1 cellular context compared by ENCODE assay signal in the genomic region with DNA sequence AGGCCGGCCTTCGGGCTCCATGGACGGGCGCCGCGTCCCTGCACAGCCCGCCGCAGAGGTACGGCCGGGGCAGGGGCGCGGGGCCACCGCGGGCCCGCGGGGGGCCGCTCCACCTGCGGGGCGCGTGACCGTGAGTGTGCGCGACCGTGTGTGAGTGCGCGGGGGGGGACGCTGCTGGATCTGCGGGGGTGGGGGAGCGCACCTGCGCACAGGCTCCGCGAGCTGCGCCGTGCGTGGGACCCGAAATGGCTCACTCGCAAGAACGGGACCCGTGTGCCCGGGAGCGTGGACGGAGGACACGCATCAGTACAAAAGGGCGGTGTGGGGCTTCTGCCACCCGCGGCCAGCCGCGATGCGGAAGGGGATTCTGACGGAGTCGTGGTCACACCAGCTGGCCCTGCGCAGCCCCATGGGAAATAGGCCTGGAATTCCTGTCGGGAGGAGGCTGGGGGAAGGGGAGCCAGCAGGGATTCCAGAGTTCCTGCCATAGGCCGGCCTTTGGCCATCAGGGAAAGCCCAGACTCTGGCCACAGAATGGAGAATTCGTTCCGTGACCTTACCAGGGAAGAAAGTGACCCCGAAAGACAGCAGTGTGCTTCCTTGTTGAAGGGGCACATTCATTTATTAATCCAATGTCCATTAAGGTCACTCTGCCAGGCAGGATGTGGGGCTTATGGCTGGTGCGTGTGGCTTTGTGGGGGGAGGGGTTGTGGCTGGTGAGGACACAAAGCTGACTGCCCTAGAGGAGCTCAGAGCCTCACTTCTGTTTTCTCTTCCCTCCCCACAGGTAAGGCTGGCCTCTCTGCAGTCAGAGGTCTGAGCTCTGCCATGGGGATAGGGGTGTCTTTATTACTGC.
A peak's percentile ranks its signal among the peaks of the same experiment; 100 is the strongest.
TF ChIP-seq lines count a peak whose summit lies in the region.

No MANE protein-coding gene starts in this region.

TF ChIP-seq in K562, 482 proteins besides CTCF, POLR2A, EP300 and RAD21 (continued from another document):
- TF ChIP-seq, protein P1, sequence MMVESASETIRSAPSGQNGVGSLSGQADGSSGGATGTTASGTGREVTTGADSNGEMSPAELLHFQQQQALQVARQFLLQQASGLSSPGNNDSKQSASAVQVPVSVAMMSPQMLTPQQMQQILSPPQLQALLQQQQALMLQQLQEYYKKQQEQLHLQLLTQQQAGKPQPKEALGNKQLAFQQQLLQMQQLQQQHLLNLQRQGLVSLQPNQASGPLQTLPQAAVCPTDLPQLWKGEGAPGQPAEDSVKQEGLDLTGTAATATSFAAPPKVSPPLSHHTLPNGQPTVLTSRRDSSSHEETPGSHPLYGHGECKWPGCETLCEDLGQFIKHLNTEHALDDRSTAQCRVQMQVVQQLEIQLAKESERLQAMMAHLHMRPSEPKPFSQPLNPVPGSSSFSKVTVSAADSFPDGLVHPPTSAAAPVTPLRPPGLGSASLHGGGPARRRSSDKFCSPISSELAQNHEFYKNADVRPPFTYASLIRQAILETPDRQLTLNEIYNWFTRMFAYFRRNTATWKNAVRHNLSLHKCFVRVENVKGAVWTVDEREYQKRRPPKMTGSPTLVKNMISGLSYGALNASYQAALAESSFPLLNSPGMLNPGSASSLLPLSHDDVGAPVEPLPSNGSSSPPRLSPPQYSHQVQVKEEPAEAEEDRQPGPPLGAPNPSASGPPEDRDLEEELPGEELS (CRISPR knock-in tag; IDR thresholded peaks at IDR 0.05; ENCODE audit: borderline replicate concordance), result peak; percentile 90
